ENCODE assay signal across 11 cellular contexts in genomic region chrX:131828482-131828881, GRCh38.
DNase-seq lines count a peak whose midpoint lies in the region; ATAC-seq and TF ChIP-seq lines count a peak whose summit lies in the region.
"Had no signal": no experiment of that assay in that cellular context is flagged by ENCODE, and none has a peak within 500 bp of the region (broad histone marks: within the 10 kb centered on the region; RNA-seq: fewer than 3 reads in every experiment).

No MANE protein-coding gene starts in this region.

- H3K27me3 Mint-ChIP-seq in activated CD8-positive, alpha-beta T cell treated with anti-CD3 and anti-CD28 coated beads, Interleukin-2, amount 10 ng/mL, durations not matched to agents 7 days and 5 days (ENCODE audit: low read depth): no peaks in the 10 kb centered on the region
- H3K27me3 Mint-ChIP-seq in nephron (ENCODE audit: low read depth): no peaks in the 10 kb centered on the region

- peak overlapping the region; percentile 92 for H3K9ac ChIP-seq in HUES48 (ENCODE audit: low read depth, low read length)

- H3K36me3 ChIP-seq in HUES48 (ENCODE audit: control insufficient read depth, insufficient read depth, low read length): peaks cover 43% of the 10 kb centered on the region
- H3K36me3 ChIP-seq: gastroesophageal sphincter had no signal

- CTCF ChIA-PET in activated CD8-positive, alpha-beta T cell treated with anti-CD3 and anti-CD28 coated beads, Interleukin-2, amount 10 ng/mL, durations not matched to agents 7 days and 5 days (lab: Charles Lee): interaction anchor here (0.6 to 2.9 kb wide), 7 partner anchors 13 to 803 kb away, joined by 3 to 13 read pairs (median 6); partner anchors contain the start of gene RAP2C

- H3K9me3 Mint-ChIP-seq in activated CD8-positive, alpha-beta T cell treated with anti-CD3 and anti-CD28 coated beads, Interleukin-2, amount 10 ng/mL, durations not matched to agents 7 days and 5 days (ENCODE audit: insufficient read depth): no peaks in the 10 kb centered on the region
- H3K9me3 Mint-ChIP-seq in nephron: no peaks in the 10 kb centered on the region

- H3K4me3 ChIP-seq in HUES48 (ENCODE audit: low read depth, low read length): peak overlapping the region; percentile 94
- H3K4me3 ChIP-seq: gastroesophageal sphincter, mucosa of descending colon, testis had no signal

- H3K27ac ChIP-seq in HUES48 (ENCODE audit: low read depth, low read length): peak overlapping the region; percentile 83
- H3K27ac ChIP-seq: gastroesophageal sphincter, testis had no signal

- H3K4me1 ChIP-seq in HUES48 (ENCODE audit: control insufficient read depth, insufficient read depth, low read length): peaks cover 32% of the 10 kb centered on the region
- H3K4me1 ChIP-seq: testis had no signal

- H3K27ac Mint-ChIP-seq in activated CD8-positive, alpha-beta T cell treated with anti-CD3 and anti-CD28 coated beads, Interleukin-2, amount 10 ng/mL, durations not matched to agents 7 days and 5 days: no peak overlapping the region
- H3K27ac Mint-ChIP-seq in nephron: peak overlapping the region; percentile 37 to 72 (median 67)

- H3K36me3 Mint-ChIP-seq in activated CD8-positive, alpha-beta T cell treated with anti-CD3 and anti-CD28 coated beads, Interleukin-2, amount 10 ng/mL, durations not matched to agents 7 days and 5 days (ENCODE audit: low read depth): peaks cover 6% of the 10 kb centered on the region
- peaks cover 29% of the 10 kb centered on the region for H3K36me3 Mint-ChIP-seq in nephron (ENCODE audit: low read depth)

- POLR2A ChIA-PET in activated CD8-positive, alpha-beta T cell treated with anti-CD3 and anti-CD28 coated beads, Interleukin-2, amount 10 ng/mL, durations not matched to agents 7 days and 5 days (lab: Charles Lee): interaction anchor here (1.4 kb wide), 1 partner anchor 195 kb away, joined by 3 read pairs; the partner anchor contains the start of gene STK26

- ATAC-seq in activated CD8-positive, alpha-beta T cell treated with anti-CD3 and anti-CD28 coated beads, Interleukin-2, amount 10 ng/mL, durations not matched to agents 7 days and 5 days: no peak
- ATAC-seq in GM21526 (IDR thresholded peaks at IDR 0.05; ENCODE audit: low FRiP score, unreplicated experiment): no peak
- ATAC-seq: gastroesophageal sphincter, mucosa of descending colon had no signal

- no peaks in the 10 kb centered on the region for H3K27me3 ChIP-seq in HUES48 (ENCODE audit: control insufficient read depth, insufficient read depth, low read length)
- H3K27me3 ChIP-seq: gastroesophageal sphincter, testis had no signal

- peak overlapping the region; percentile 59 for H3K4me3 Mint-ChIP-seq in activated CD8-positive, alpha-beta T cell treated with anti-CD3 and anti-CD28 coated beads, Interleukin-2, amount 10 ng/mL, durations not matched to agents 7 days and 5 days
- peak overlapping the region; percentile 70 to 82 (median 80) for H3K4me3 Mint-ChIP-seq in nephron

- TF ChIP-seq CTCF in nephron (IDR thresholded peaks at IDR 0.05; ENCODE audit: unreplicated experiment in 3 of 3): no peak

- DNase-seq in SIG-M5 treated with dmso at 0.1 percent for 504 hours (lab: John Stamatoyannopoulos, UW; ENCODE audit: unreplicated experiment): peak; percentile 7
- no peak for DNase-seq in SIG-M5 (lab: John Stamatoyannopoulos, UW)
- DNase-seq in activated CD8-positive, alpha-beta T cell treated with anti-CD3 and anti-CD28 coated beads, Interleukin-2, amount 10 ng/mL, durations not matched to agents 7 days and 5 days: no peak
- no peak for DNase-seq in SHP77 treated with DMSO at 0.1 percent for 48 hours (lab: John Stamatoyannopoulos, UW)
- no peak for DNase-seq in hippocampal formation (lab: John Stamatoyannopoulos, UW)
- DNase-seq: mucosa of descending colon, testis had no signal

- H3K4me1 Mint-ChIP-seq in activated CD8-positive, alpha-beta T cell treated with anti-CD3 and anti-CD28 coated beads, Interleukin-2, amount 10 ng/mL, durations not matched to agents 7 days and 5 days (ENCODE audit: low read depth): peaks cover 28% of the 10 kb centered on the region
- peaks cover 38% of the 10 kb centered on the region for H3K4me1 Mint-ChIP-seq in nephron

- H3K9me3 ChIP-seq in HUES48 (ENCODE audit: control insufficient read depth, insufficient read depth, low read length): no peaks in the 10 kb centered on the region
- H3K9me3 ChIP-seq: gastroesophageal sphincter, mucosa of descending colon, testis had no signal
